In genomic region chr15:77546870-77547269, GRCh38 we compare ENCODE assay signal across 19 cellular contexts.
"Had no signal": no experiment of that assay in that cellular context is flagged by ENCODE, and none has a peak within 500 bp of the region (broad histone marks: within the 10 kb centered on the region; RNA-seq: fewer than 3 reads in every experiment).

No MANE protein-coding gene starts in this region.

- DNase-seq: activated CD4-positive, alpha-beta T cell treated with anti-CD3 and anti-CD28 coated beads for 4 hours; activated CD4-positive, CD25-positive, alpha-beta regulatory T cell; activated CD8-positive, alpha-beta memory T cell treated with anti-CD3 and anti-CD28 coated beads, Interleukin-2, amount 10 ng/mL, durations not matched to agents 7 days and 5 days; activated CD8-positive, alpha-beta T cell treated with anti-CD3 and anti-CD28 coated beads for 36 hours; activated effector memory CD4-positive, alpha-beta T cell treated with anti-CD3 and anti-CD28 coated beads, Interleukin-2, amount 50 U/mL, for 16 hours; activated naive CD4-positive, alpha-beta T cell treated with anti-CD3 and anti-CD28 coated beads, Interleukin-2, amount 10 ng/mL, durations not matched to agents 7 days and 5 days; activated T-cell treated with anti-CD3 and anti-CD28 coated beads for 4 hours; amygdala; esophagus squamous epithelium; gastrocnemius medialis; left lung; stimulated activated CD4-positive, alpha-beta T cell treated with anti-CD3 and anti-CD28 coated beads, Interleukin-4, amount 100 ng/mL, for 24 hours; stimulated activated naive CD4-positive, alpha-beta T cell treated with Interleukin-2 at 50 U/mL for 16 hours; T-helper 9 cell; thyroid gland; upper lobe of right lung had no signal

- H3K27me3 ChIP-seq: gastrocnemius medialis, left lung, thyroid gland, upper lobe of right lung had no signal

- ATAC-seq: activated CD8-positive, alpha-beta memory T cell treated with anti-CD3 and anti-CD28 coated beads, Interleukin-2, amount 10 ng/mL, durations not matched to agents 7 days and 5 days; activated CD8-positive, alpha-beta T cell treated with anti-CD3 and anti-CD28 coated beads for 36 hours; gastrocnemius medialis; left lung; naive thymus-derived CD8-positive, alpha-beta T cell; upper lobe of right lung had no signal

- H3K9me3 ChIP-seq: esophagus squamous epithelium, gastrocnemius medialis, left lung, prostate gland, thyroid gland, upper lobe of right lung had no signal

- H3K27ac ChIP-seq: coronary artery, esophagus squamous epithelium, gastrocnemius medialis, left lung, prostate gland, thyroid gland, upper lobe of right lung had no signal

- H3K27ac Mint-ChIP-seq: activated CD8-positive, alpha-beta memory T cell treated with anti-CD3 and anti-CD28 coated beads, Interleukin-2, amount 10 ng/mL, durations not matched to agents 7 days and 5 days; activated CD8-positive, alpha-beta T cell treated with anti-CD3 and anti-CD28 coated beads for 36 hours; activated naive CD4-positive, alpha-beta T cell treated with anti-CD3 and anti-CD28 coated beads, Interleukin-2, amount 10 ng/mL, durations not matched to agents 7 days and 5 days; naive thymus-derived CD8-positive, alpha-beta T cell had no signal

- H3K36me3 Mint-ChIP-seq: activated CD8-positive, alpha-beta memory T cell treated with anti-CD3 and anti-CD28 coated beads, Interleukin-2, amount 10 ng/mL, durations not matched to agents 7 days and 5 days; activated naive CD4-positive, alpha-beta T cell treated with anti-CD3 and anti-CD28 coated beads, Interleukin-2, amount 10 ng/mL, durations not matched to agents 7 days and 5 days; naive thymus-derived CD8-positive, alpha-beta T cell had no signal

- H3K36me3 ChIP-seq: esophagus squamous epithelium, gastrocnemius medialis, left lung, prostate gland, thyroid gland, upper lobe of right lung had no signal

- H3K9me3 Mint-ChIP-seq: activated CD8-positive, alpha-beta T cell treated with anti-CD3 and anti-CD28 coated beads for 36 hours; activated naive CD4-positive, alpha-beta T cell treated with anti-CD3 and anti-CD28 coated beads, Interleukin-2, amount 10 ng/mL, durations not matched to agents 7 days and 5 days; naive thymus-derived CD8-positive, alpha-beta T cell had no signal

- H3K4me3 ChIP-seq: coronary artery, esophagus squamous epithelium, gastrocnemius medialis, left lung, prostate gland, thyroid gland, upper lobe of right lung had no signal

- H3K4me3 Mint-ChIP-seq: activated CD8-positive, alpha-beta memory T cell treated with anti-CD3 and anti-CD28 coated beads, Interleukin-2, amount 10 ng/mL, durations not matched to agents 7 days and 5 days; activated CD8-positive, alpha-beta T cell treated with anti-CD3 and anti-CD28 coated beads for 36 hours; activated naive CD4-positive, alpha-beta T cell treated with anti-CD3 and anti-CD28 coated beads, Interleukin-2, amount 10 ng/mL, durations not matched to agents 7 days and 5 days; naive thymus-derived CD8-positive, alpha-beta T cell had no signal

- H3K4me1 ChIP-seq: prostate gland had no signal

- H3K27me3 Mint-ChIP-seq: activated CD8-positive, alpha-beta memory T cell treated with anti-CD3 and anti-CD28 coated beads, Interleukin-2, amount 10 ng/mL, durations not matched to agents 7 days and 5 days had no signal
